1 cellular context compared by ENCODE assay signal in the genomic region with DNA sequence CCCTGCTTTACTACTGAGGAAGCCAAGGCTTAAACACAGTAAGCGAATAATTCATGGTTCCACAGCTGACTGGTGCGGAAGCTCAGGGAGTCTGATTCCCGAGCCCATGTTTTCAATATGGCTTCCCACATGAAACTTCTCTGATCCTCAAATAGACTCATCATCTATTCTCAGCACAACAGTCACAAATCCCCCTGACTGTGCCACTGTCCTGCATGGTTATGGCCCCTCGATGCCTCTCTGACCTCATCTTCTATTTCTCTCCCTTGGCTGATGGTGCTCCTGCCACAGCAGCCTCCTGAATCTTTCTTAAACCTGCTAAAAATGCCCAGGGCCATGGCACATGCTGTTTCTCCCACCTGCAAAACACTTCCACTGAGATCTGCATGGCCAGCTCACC.
TF ChIP-seq lines count a peak whose summit lies in the region.

No MANE protein-coding gene starts in this region.

TF ChIP-seq in GM12878, 131 proteins besides CTCF, POLR2A, EP300 and RAD21:
- TF ChIP-seq RUNX3 (IDR thresholded peaks at IDR 0.05; ENCODE audit: low read length) (0 out of 2 replicates have a peak, but pooled peaks have one; percentile 17), MEF2A (IDR thresholded peaks at IDR 0.05; ENCODE audit: insufficient read depth, low read depth, low read length) (peak; percentile 40), ZZZ3 (IDR thresholded peaks at IDR 0.05; ENCODE audit: control insufficient read depth, insufficient read length, low read depth) (no peak), YY1 (IDR thresholded peaks at IDR 0.05; ENCODE audit: low read depth, low read length) (peak; percentile 38; the same call in 1 of the 2 replicates)
